8 cellular contexts compared by ENCODE assay signal in genomic region chr17:38484242-38485145, GRCh38. TPM values are rescaled to one million over a fixed set of nuclear protein-coding genes. Genes with fewer than 3 reads are reported as not detected.
DNase-seq lines count a peak whose midpoint lies in the region; ATAC-seq and TF ChIP-seq lines count a peak whose summit lies in the region.
"Not testable (repeated sequence)": the region's sequence is repeated elsewhere in the genome, so short reads cannot be mapped to it uniquely, and the experiment has no call there.

No MANE protein-coding gene starts in this region.

- H3K36me3 Mint-ChIP-seq in Calu3 (ENCODE audit: insufficient read depth, unreplicated experiment), result peaks cover 28% of the 10 kb centered on the region
- H3K36me3 Mint-ChIP-seq in IgD-negative memory B cell, result not testable (repeated sequence)

- WGBS in body of pancreas, 2 donors, result 49 to 55% methylated on average over 21 of the region's 21 CpGs

- not testable (repeated sequence) for H3K9me3 Mint-ChIP-seq in Calu3 (ENCODE audit: low read depth, unreplicated experiment); IgD-negative memory B cell

- H3K4me1 ChIP-seq in body of pancreas, parathyroid adenoma: not testable (repeated sequence)
- H3K4me1 ChIP-seq in left ventricle myocardium inferior, result peaks cover 36% of the 10 kb centered on the region

- H3K36me3 ChIP-seq in body of pancreas (replicated peaks in 1 of 2; ENCODE audit: insufficient read depth in 1 of 2, low read depth in 2 of 2); parathyroid adenoma (ENCODE audit: control insufficient read depth, insufficient read depth, low read length): not testable (repeated sequence)
- H3K36me3 ChIP-seq in left ventricle myocardium inferior, result peaks cover 56% of the 10 kb centered on the region

- H2AFZ ChIP-seq in parathyroid adenoma, result not testable (repeated sequence)

- DNase-seq in Calu3 (peak; percentile 94), NCI-H82 (lab: John Stamatoyannopoulos, UW) (peak; percentile 83), body of pancreas (peak; percentile 69 to 76 (median 72)), left ventricle myocardium inferior (peak; percentile 66)
- peak; percentile 58 to 61 for DNase-seq in activated CD4-positive, alpha-beta T cell treated with anti-CD3 and anti-CD28 coated beads for 4 hours
- DNase-seq in stimulated activated naive CD4-positive, alpha-beta T cell treated with Interleukin-2 at 50 U/mL for 16 hours (lab: John Stamatoyannopoulos, UW), result peak; percentile 56

- H3K79me2 ChIP-seq in parathyroid adenoma, result not testable (repeated sequence)

- BruUV-seq in Calu3 (replicated peaks; lab: Mats Ljungman, UMichigan), result not testable (repeated sequence)

- TF ChIP-seq POLR2A in body of pancreas (IDR thresholded peaks at IDR 0.05), result not testable (repeated sequence)

- CTCF ChIA-PET in Calu3 (lab: Charles Lee), result interaction anchor here (0.6 to 2.6 kb wide), 4 partner anchors 41 to 138 kb away, joined by 3 to 13 read pairs (median 5); no protein-coding TSS in a partner anchor

- H3K4me1 Mint-ChIP-seq in Calu3 (ENCODE audit: low read depth, unreplicated experiment) (peaks cover 23% of the 10 kb centered on the region), IgD-negative memory B cell (peaks cover 8 to 17% (median 11%) of the 10 kb centered on the region in 3 donors)

- H3K27ac Mint-ChIP-seq in Calu3 (ENCODE audit: unreplicated experiment) (peak overlapping the region; percentile 0), IgD-negative memory B cell (peak overlapping the region in 2 of 3 donors; percentile 18 to 97)

- H3K4me3 Mint-ChIP-seq in Calu3 (ENCODE audit: low read depth, unreplicated experiment), result not testable (repeated sequence)
- H3K4me3 Mint-ChIP-seq in IgD-negative memory B cell, result peak overlapping the region in 3 of 4 donors; percentile 53 to 83 (median 61)

- not testable (repeated sequence) for H3K27ac ChIP-seq in body of pancreas, parathyroid adenoma
- H3K27ac ChIP-seq in left ventricle myocardium inferior (replicated peaks), result peak overlapping the region; percentile 82

- H3K27me3 Mint-ChIP-seq in Calu3 (ENCODE audit: unreplicated experiment); IgD-negative memory B cell: not testable (repeated sequence)

- H3K4me2 ChIP-seq in parathyroid adenoma (ENCODE audit: low read length), result not testable (repeated sequence)

- not testable (repeated sequence) for H3K4me3 ChIP-seq in body of pancreas; left ventricle myocardium inferior; parathyroid adenoma (ENCODE audit: low read depth, low read length)

- H3K27me3 ChIP-seq in body of pancreas; left ventricle myocardium inferior (ENCODE audit: low read depth); parathyroid adenoma (ENCODE audit: control insufficient read depth, insufficient read depth, low read length): not testable (repeated sequence)

- TF ChIP-seq CTCF in Calu3 (IDR thresholded peaks at IDR 0.05; ENCODE audit: unreplicated experiment), result peak; percentile 99
- TF ChIP-seq CTCF in body of pancreas (IDR thresholded peaks at IDR 0.05), result peak; percentile 58 to 88 (median 78)
- peak; percentile 85 for TF ChIP-seq CTCF in left ventricle myocardium inferior (IDR thresholded peaks at IDR 0.05; ENCODE audit: borderline replicate concordance)
- TF ChIP-seq CTCF in parathyroid adenoma (IDR thresholded peaks at IDR 0.05), result peak; percentile 90

- ATAC-seq in body of pancreas, result peak; percentile 84

- not testable (repeated sequence) for H3K9me3 ChIP-seq in body of pancreas; left ventricle myocardium inferior (replicated peaks); parathyroid adenoma (ENCODE audit: control insufficient read depth, low read length)

- intact Hi-C loops in Calu3 (cut with micrococcal nuclease; ENCODE audit: unreplicated experiment), result loop anchor here (1.0 to 5.0 kb wide), 3 partner anchors 40 to 132 kb away; partner anchors contain the start of gene SOCS7
- intact Hi-C loops in body of pancreas (cut with DNase I), result loop anchor here (5.0 to 10.0 kb wide), 2 partner anchors 47 to 150 kb away; no protein-coding TSS in a partner anchor
- intact Hi-C loops in left ventricle myocardium inferior (cut with micrococcal nuclease), result loop anchor here (10.0 kb wide), 1 partner anchor 60 kb away; the partner anchor contains the start of gene ARHGAP23

- H3K9ac ChIP-seq in parathyroid adenoma, result not testable (repeated sequence)

RNA-seq across cellular contexts. Expression of gene ARHGAP23, which starts 56.2 kb away (rescaled TPM):
- total RNA-seq in Calu3 (2022) (140 and 304 TPM in 2 replicates), body of pancreas (10 to 100 TPM in 1 of 2 donors, 1 to 10 TPM in 1; 5.2 to 10.9 TPM), left ventricle myocardium inferior (60.8 TPM)
- not detected for polyA plus RNA-seq in IgD-negative memory B cell
